Comparison of ENCODE assay signal across 9 cellular contexts in the genomic region with DNA sequence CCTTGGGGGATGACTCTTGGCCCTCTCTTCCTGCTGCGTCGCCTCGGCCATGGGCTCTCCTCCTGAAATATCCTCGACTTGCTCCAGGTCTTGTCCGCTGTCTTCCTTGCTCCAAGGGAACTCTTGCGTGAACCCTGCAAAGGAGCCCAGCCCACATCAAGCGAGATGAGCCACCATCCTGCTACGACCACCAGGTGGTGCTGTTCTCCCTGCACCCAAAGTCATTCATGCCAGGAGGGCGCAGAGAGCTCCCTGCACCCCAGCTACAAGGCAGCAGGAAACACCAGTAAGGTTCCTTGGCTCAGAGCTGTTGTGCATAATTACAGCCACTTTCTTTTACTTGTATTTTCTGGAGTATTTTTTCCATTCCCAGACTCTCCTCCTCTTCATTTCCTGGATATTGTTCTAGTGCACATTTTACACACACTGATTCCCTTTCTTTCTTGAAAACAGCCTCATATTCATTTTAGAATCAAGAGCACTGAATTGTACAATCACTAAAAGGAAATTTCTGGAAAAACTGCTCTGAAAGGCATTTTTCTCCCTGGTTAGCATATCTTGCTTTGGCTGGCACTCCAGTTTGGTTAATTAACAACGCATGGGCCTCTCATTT.
DNase-seq lines count a peak whose midpoint lies in the region; ATAC-seq and TF ChIP-seq lines count a peak whose summit lies in the region.
"Had no signal": no experiment of that assay in that cellular context is flagged by ENCODE, and none has a peak within 500 bp of the region (broad histone marks: within the 10 kb centered on the region; RNA-seq: fewer than 3 reads in every experiment).

No MANE protein-coding gene starts in this region.

- no peaks in the 10 kb centered on the region for H3K9me2 ChIP-seq in OCI-LY1 (ENCODE audit: low read depth, low read length)

- H3K79me2 ChIP-seq in OCI-LY1 (ENCODE audit: insufficient read depth, low read length), result no peaks in the 10 kb centered on the region

- peak; percentile 97 for ATAC-seq in GM21526 (IDR thresholded peaks at IDR 0.05; ENCODE audit: low FRiP score, unreplicated experiment)

- H3K9me3 ChIP-seq in OCI-LY1 (ENCODE audit: low read length) (no peaks in the 10 kb centered on the region), ascending aorta (no peaks in the 10 kb centered on the region)
- H3K9me3 ChIP-seq: BLaER1 treated with 17β-estradiol and CSF1 and Interleukin-3, amounts not matched to agents 10 nM and 100 nM had no signal

- H3K4me1 ChIP-seq in OCI-LY1 (ENCODE audit: insufficient read depth, low read length, severe bottlenecking), result no peaks in the 10 kb centered on the region
- H3K4me1 ChIP-seq in ascending aorta, result no peaks in the 10 kb centered on the region
- H3K4me1 ChIP-seq: BLaER1 treated with 17β-estradiol and CSF1 and Interleukin-3, amounts not matched to agents 10 nM and 100 nM had no signal

- H3K27ac ChIP-seq in OCI-LY1 (ENCODE audit: low read depth, low read length, poor library complexity, severe bottlenecking) (no peak overlapping the region), ascending aorta (no peak overlapping the region)
- H3K27ac ChIP-seq: BLaER1 treated with 17β-estradiol and CSF1 and Interleukin-3, amounts not matched to agents 10 nM and 100 nM had no signal

- no peak overlapping the region for H3K9ac ChIP-seq in OCI-LY1 (ENCODE audit: low read length)
- H3K9ac ChIP-seq: BLaER1 treated with 17β-estradiol and CSF1 and Interleukin-3, amounts not matched to agents 10 nM and 100 nM had no signal

- H3K36me3 ChIP-seq in OCI-LY1 (ENCODE audit: insufficient read depth, low read length), result no peaks in the 10 kb centered on the region
- H3K36me3 ChIP-seq in ascending aorta, result no peaks in the 10 kb centered on the region
- H3K36me3 ChIP-seq: BLaER1 treated with 17β-estradiol and CSF1 and Interleukin-3, amounts not matched to agents 10 nM and 100 nM had no signal

- H3K4me3 ChIP-seq in OCI-LY1 (ENCODE audit: low read depth, low read length, poor library complexity, severe bottlenecking) (no peak overlapping the region), ascending aorta (no peak overlapping the region)
- H3K4me3 ChIP-seq: BLaER1 treated with 17β-estradiol and CSF1 and Interleukin-3, amounts not matched to agents 10 nM and 100 nM had no signal

- no peak overlapping the region for H3K4me2 ChIP-seq in OCI-LY1 (ENCODE audit: low read length)
- H3K4me2 ChIP-seq: BLaER1 treated with 17β-estradiol and CSF1 and Interleukin-3, amounts not matched to agents 10 nM and 100 nM had no signal

- peak; percentile 70 for TF ChIP-seq CTCF in OCI-LY1 (IDR thresholded peaks at IDR 0.05; ENCODE audit: low read length)
- peak in 2 of 3 experiments; percentile 27 to 60 for TF ChIP-seq CTCF in ascending aorta (IDR thresholded peaks at IDR 0.05)

- intact Hi-C loops in ascending aorta (cut with DNase I), result loop anchor here (5.0 kb wide), 1 partner anchor 708 kb away; no protein-coding TSS in a partner anchor

- H4K20me1 ChIP-seq in OCI-LY1 (ENCODE audit: insufficient read depth, low read length), result no peaks in the 10 kb centered on the region

- H3F3A ChIP-seq in OCI-LY1 (ENCODE audit: insufficient read depth, low read length), result no peaks in the 10 kb centered on the region

- DNase-seq in NCI-H446 (lab: John Stamatoyannopoulos, UW) (peak; percentile 19 to 33), NCI-H446 treated with DMSO at 0.1 percent for 48 hours (lab: John Stamatoyannopoulos, UW) (no peak), HT-29 (ENCODE audit: low spot score) (peak; percentile 88), ascending aorta (ENCODE audit: low spot score in 2 of 2) (no peak), iPS DF 19.7 (ENCODE audit: low read depth, low spot score) (peak; percentile 56)
- DNase-seq in stimulated activated CD4-positive, alpha-beta T cell treated with anti-CD3 and anti-CD28 coated beads, Interleukin-1b, Interleukin-23, amount 100 ng/mL, for 48 hours, result peak; percentile 46

- no peak overlapping the region for H2AFZ ChIP-seq in OCI-LY1 (ENCODE audit: low read length)

- H3K27me3 ChIP-seq in OCI-LY1 (ENCODE audit: insufficient read depth, low read length) (no peaks in the 10 kb centered on the region), ascending aorta (no peaks in the 10 kb centered on the region)
- H3K27me3 ChIP-seq: BLaER1 treated with 17β-estradiol and CSF1 and Interleukin-3, amounts not matched to agents 10 nM and 100 nM had no signal

Comparison
In these comparisons a context has a peak if more than half of its experiments do, and no peak if none do; other contexts are left out.
1. DNase-seq: peak in NCI-H446 (2 of 2), HT-29 (single experiment), iPS DF 19.7 (single experiment) and stimulated activated CD4-positive, alpha-beta T cell treated with anti-CD3 and anti-CD28 coated beads, Interleukin-1b, Interleukin-23, amount 100 ng/mL, for 48 hours (single experiment); none in NCI-H446 treated with DMSO at 0.1 percent for 48 hours (single experiment) and ascending aorta (0 of 2).